32 cellular contexts compared by ENCODE assay signal in the genomic region with DNA sequence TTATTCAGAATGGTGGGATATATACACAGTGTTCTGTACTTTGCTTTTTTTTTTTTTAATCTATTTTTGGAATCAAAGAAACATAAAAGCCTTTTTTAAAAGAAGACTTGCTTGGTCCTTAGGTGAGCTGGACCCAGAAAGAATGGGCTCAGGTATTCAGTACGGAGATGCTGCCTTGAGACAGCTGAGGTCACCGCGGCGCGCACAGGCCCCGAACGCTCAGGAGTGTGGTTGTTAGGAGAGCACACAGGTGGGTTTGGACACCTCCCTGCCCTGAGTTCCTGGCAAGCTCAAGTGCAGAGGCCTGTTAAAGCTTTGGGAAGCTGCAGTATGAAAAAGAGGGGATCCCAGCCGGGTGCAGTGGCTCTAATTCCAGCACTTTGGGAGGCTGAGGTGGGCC.
"Had no signal": no experiment of that assay in that cellular context is flagged by ENCODE, and none has a peak within 500 bp of the region (broad histone marks: within the 10 kb centered on the region; RNA-seq: fewer than 3 reads in every experiment).

No MANE protein-coding gene starts in this region.

- ATAC-seq: activated naive CD4-positive, alpha-beta T cell treated with anti-CD3 and anti-CD28 coated beads, Interleukin-2, amount 50 U/mL, for 72 hours; activated naive CD8-positive, alpha-beta T cell treated with anti-CD3 and anti-CD28 coated beads, Interleukin-2, amount 50 U/mL, for 24 hours; activated T-cell treated with anti-CD3 and anti-CD28 coated beads, Interleukin-2, amount 50 U/mL, for 4 hours; activated T-cell treated with anti-CD3 and anti-CD28 coated beads, Interleukin-2, amount 50 U/mL, for 72 hours; activated T-helper 17 cell treated with anti-CD3 and anti-CD28 coated beads, Interleukin-2, amount 50 U/mL, for 72 hours; body of pancreas had no signal

- H3K27me3 Mint-ChIP-seq: activated naive CD4-positive, alpha-beta T cell treated with anti-CD3 and anti-CD28 coated beads, Interleukin-2, amount 50 U/mL, for 24 hours; activated naive CD8-positive, alpha-beta T cell; activated naive CD8-positive, alpha-beta T cell treated with anti-CD3 and anti-CD28 coated beads, Interleukin-2, amount 50 U/mL, for 24 hours; activated T-cell treated with anti-CD3 and anti-CD28 coated beads, Interleukin-2, amount 50 U/mL, for 24 hours; activated T-helper 17 cell treated with anti-CD3 and anti-CD28 coated beads, Interleukin-2, amount 50 U/mL, for 72 hours; brain; central memory CD8-positive, alpha-beta T cell had no signal

- H3K4me1 Mint-ChIP-seq: central memory CD8-positive, alpha-beta T cell had no signal

- H3K9me3 Mint-ChIP-seq: activated naive CD4-positive, alpha-beta T cell treated with anti-CD3 and anti-CD28 coated beads for 36 hours; activated naive CD4-positive, alpha-beta T cell treated with anti-CD3 and anti-CD28 coated beads, Interleukin-2, amount 50 U/mL, for 24 hours; activated naive CD4-positive, alpha-beta T cell treated with anti-CD3 and anti-CD28 coated beads, Interleukin-2, amount 50 U/mL, for 72 hours; activated naive CD8-positive, alpha-beta T cell treated with anti-CD3 and anti-CD28 coated beads, Interleukin-2, amount 50 U/mL, for 24 hours; activated T-cell treated with anti-CD3 and anti-CD28 coated beads, Interleukin-2, amount 50 U/mL, for 24 hours; activated T-cell treated with anti-CD3 and anti-CD28 coated beads, Interleukin-2, amount 50 U/mL, for 4 hours; activated T-cell treated with anti-CD3 and anti-CD28 coated beads, Interleukin-2, amount 50 U/mL, for 72 hours; activated T-helper 1 cell treated with anti-CD3 and anti-CD28 coated beads, Interleukin-12 subunit alpha, Interleukin-12 subunit beta, Interleukin-2, Interleukin-4 antibody, amounts not matched to agents 30 ng/mL and 10 ng/mL and 1 ng/mL, durations not matched to agents 14 hours and 24 hours and 36 hours; activated T-helper 17 cell treated with anti-CD3 and anti-CD28 coated beads, Interleukin-2, amount 50 U/mL, for 72 hours; activated T-helper 2 cell treated with anti-CD3 and anti-CD28 coated beads, Interferon-gamma antibody, Interleukin-2, Interleukin-4, amounts not matched to agents 10 μg/mL and 5 μg/mL and 100 μg/mL, durations not matched to agents 14 hours and 24 hours and 36 hours; brain; central memory CD8-positive, alpha-beta T cell had no signal

- H3K4me3 Mint-ChIP-seq: activated naive CD4-positive, alpha-beta T cell treated with anti-CD3 and anti-CD28 coated beads for 36 hours; activated naive CD4-positive, alpha-beta T cell treated with anti-CD3 and anti-CD28 coated beads, Interleukin-2, amount 50 U/mL, for 24 hours; activated naive CD8-positive, alpha-beta T cell; activated naive CD8-positive, alpha-beta T cell treated with anti-CD3 and anti-CD28 coated beads, Interleukin-2, amount 50 U/mL, for 24 hours; activated T-cell treated with anti-CD3 and anti-CD28 coated beads, Interleukin-2, amount 50 U/mL, for 24 hours; activated T-cell treated with anti-CD3 and anti-CD28 coated beads, Interleukin-2, amount 50 U/mL, for 4 hours; activated T-cell treated with anti-CD3 and anti-CD28 coated beads, Interleukin-2, amount 50 U/mL, for 72 hours; activated T-helper 1 cell treated with anti-CD3 and anti-CD28 coated beads, Interleukin-12 subunit alpha, Interleukin-12 subunit beta, Interleukin-2, Interleukin-4 antibody, amounts not matched to agents 30 ng/mL and 10 ng/mL and 1 ng/mL, durations not matched to agents 14 hours and 24 hours and 36 hours; brain; central memory CD8-positive, alpha-beta T cell had no signal

- H3K27ac Mint-ChIP-seq: activated naive CD4-positive, alpha-beta T cell treated with anti-CD3 and anti-CD28 coated beads for 36 hours; activated naive CD4-positive, alpha-beta T cell treated with anti-CD3 and anti-CD28 coated beads, Interleukin-2, amount 50 U/mL, for 24 hours; activated naive CD4-positive, alpha-beta T cell treated with anti-CD3 and anti-CD28 coated beads, Interleukin-2, amount 50 U/mL, for 72 hours; activated naive CD8-positive, alpha-beta T cell; activated naive CD8-positive, alpha-beta T cell treated with anti-CD3 and anti-CD28 coated beads, Interleukin-2, amount 50 U/mL, for 24 hours; activated T-cell treated with anti-CD3 and anti-CD28 coated beads, Interleukin-2, amount 50 U/mL, for 24 hours; activated T-cell treated with anti-CD3 and anti-CD28 coated beads, Interleukin-2, amount 50 U/mL, for 72 hours; activated T-helper 1 cell treated with anti-CD3 and anti-CD28 coated beads, Interleukin-12 subunit alpha, Interleukin-12 subunit beta, Interleukin-2, Interleukin-4 antibody, amounts not matched to agents 30 ng/mL and 10 ng/mL and 1 ng/mL, durations not matched to agents 14 hours and 24 hours and 36 hours; activated T-helper 17 cell treated with anti-CD3 and anti-CD28 coated beads, Interleukin-2, amount 50 U/mL, for 72 hours; activated T-helper 2 cell treated with anti-CD3 and anti-CD28 coated beads, Interferon-gamma antibody, Interleukin-2, Interleukin-4, amounts not matched to agents 10 μg/mL and 5 μg/mL and 100 μg/mL, durations not matched to agents 14 hours and 24 hours and 36 hours had no signal

- DNase-seq: activated effector memory CD4-positive, alpha-beta T cell treated with anti-CD3 and anti-CD28 coated beads, Interleukin-2, amount 50 U/mL, for 16 hours; activated effector memory CD4-positive, alpha-beta T cell treated with Interleukin-2 at 50 U/mL for 16 hours; activated gamma-delta T cell; activated gamma-delta T cell treated with Interleukin-2 at 50 U/mL for 16 hours; activated naive CD4-positive, alpha-beta T cell treated with anti-CD3 and anti-CD28 coated beads for 36 hours; activated naive CD4-positive, alpha-beta T cell treated with anti-CD3 and anti-CD28 coated beads, Interleukin-2, amount 50 U/mL, for 16 hours; activated naive CD4-positive, alpha-beta T cell treated with Interleukin-2 at 50 U/mL for 16 hours; activated naive CD8-positive, alpha-beta T cell treated with anti-CD3 and anti-CD28 coated beads, Interleukin-2, amount 50 U/mL, for 24 hours; activated T-cell treated with anti-CD3 and anti-CD28 coated beads for 4 hours; activated T-cell treated with anti-CD3 and anti-CD28 coated beads, Interleukin-2, amount 50 U/mL, for 1 hour; activated T-cell treated with anti-CD3 and anti-CD28 coated beads, Interleukin-2, amount 50 U/mL, for 24 hours; activated T-cell treated with anti-CD3 and anti-CD28 coated beads, Interleukin-2, amount 50 U/mL, for 4 hours; activated T-cell treated with anti-CD3 and anti-CD28 coated beads, Interleukin-2, amount 50 U/mL, for 48 hours; activated T-cell treated with anti-CD3 and anti-CD28 coated beads, Interleukin-2, amount 50 U/mL, for 72 hours; adrenal gland; amniotic stem cell; amygdala; anterior cingulate cortex; aorta; body of pancreas; brain microvascular endothelial cell; caudate nucleus; central memory CD4-positive, alpha-beta T cell; cerebellar nuclear complex had no signal
